1 cellular context compared by ENCODE assay signal in genomic region chr19:49546825-49547565, GRCh38.
A peak's percentile ranks its signal among the peaks of the same experiment; 100 is the strongest.
TF ChIP-seq lines count a peak whose summit lies in the region.

No MANE protein-coding gene starts in this region.

TF ChIP-seq in HEK293, 187 proteins besides CTCF, POLR2A, EP300 and RAD21 (continued from another document):
- TF ChIP-seq ZNF335 (tag by site-specific recombination; conservative IDR thresholded peaks at IDR 0.05) (peak; percentile 65), ZNF19 (tag by site-specific recombination; IDR thresholded peaks at IDR 0.05; ENCODE audit: low read depth) (no peak), GLIS1 (tag by site-specific recombination; IDR thresholded peaks at IDR 0.05) (peak; percentile 91), MYNN (tag by site-specific recombination; IDR thresholded peaks at IDR 0.05; ENCODE audit: borderline replicate concordance) (no peak), IKZF3 (tag by site-specific recombination; IDR thresholded peaks at IDR 0.05) (peak; percentile 99), BCL6B (tag by site-specific recombination; IDR thresholded peaks at IDR 0.05) (no peak), ZNF521 (tag by site-specific recombination; IDR thresholded peaks at IDR 0.05) (no peak), ZNF707 (tag by site-specific recombination; IDR thresholded peaks at IDR 0.05) (no peak), ZNF529 (tag by site-specific recombination; IDR thresholded peaks at IDR 0.05; ENCODE audit: insufficient replicate concordance) (no peak), ZNF416 (tag by site-specific recombination; IDR thresholded peaks at IDR 0.05) (no peak), ZNF169 (tag by site-specific recombination; IDR thresholded peaks at IDR 0.05) (no peak), ZNF596 (tag by site-specific recombination; IDR thresholded peaks at IDR 0.05) (no peak), ZNF266 (tag by site-specific recombination; IDR thresholded peaks at IDR 0.05; ENCODE audit: low read depth) (no peak), ZNF629 (tag by site-specific recombination; IDR thresholded peaks at IDR 0.05) (peak; percentile 57; the same call in 1 of the 2 replicates), ZSCAN18 (tag by site-specific recombination; IDR thresholded peaks at IDR 0.05) (no peak), ZNF530 (tag by site-specific recombination; IDR thresholded peaks at IDR 0.05; ENCODE audit: low read depth) (no peak), ZNF114 (tag by site-specific recombination; IDR thresholded peaks at IDR 0.05) (no peak), ZNF433 (tag by site-specific recombination; IDR thresholded peaks at IDR 0.05; ENCODE audit: low read depth) (no peak)
- TF ChIP-seq, protein P1, sequence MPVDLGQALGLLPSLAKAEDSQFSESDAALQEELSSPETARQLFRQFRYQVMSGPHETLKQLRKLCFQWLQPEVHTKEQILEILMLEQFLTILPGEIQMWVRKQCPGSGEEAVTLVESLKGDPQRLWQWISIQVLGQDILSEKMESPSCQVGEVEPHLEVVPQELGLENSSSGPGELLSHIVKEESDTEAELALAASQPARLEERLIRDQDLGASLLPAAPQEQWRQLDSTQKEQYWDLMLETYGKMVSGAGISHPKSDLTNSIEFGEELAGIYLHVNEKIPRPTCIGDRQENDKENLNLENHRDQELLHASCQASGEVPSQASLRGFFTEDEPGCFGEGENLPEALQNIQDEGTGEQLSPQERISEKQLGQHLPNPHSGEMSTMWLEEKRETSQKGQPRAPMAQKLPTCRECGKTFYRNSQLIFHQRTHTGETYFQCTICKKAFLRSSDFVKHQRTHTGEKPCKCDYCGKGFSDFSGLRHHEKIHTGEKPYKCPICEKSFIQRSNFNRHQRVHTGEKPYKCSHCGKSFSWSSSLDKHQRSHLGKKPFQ (tag by site-specific recombination; IDR thresholded peaks at IDR 0.05): no peak
